In the genomic region with DNA sequence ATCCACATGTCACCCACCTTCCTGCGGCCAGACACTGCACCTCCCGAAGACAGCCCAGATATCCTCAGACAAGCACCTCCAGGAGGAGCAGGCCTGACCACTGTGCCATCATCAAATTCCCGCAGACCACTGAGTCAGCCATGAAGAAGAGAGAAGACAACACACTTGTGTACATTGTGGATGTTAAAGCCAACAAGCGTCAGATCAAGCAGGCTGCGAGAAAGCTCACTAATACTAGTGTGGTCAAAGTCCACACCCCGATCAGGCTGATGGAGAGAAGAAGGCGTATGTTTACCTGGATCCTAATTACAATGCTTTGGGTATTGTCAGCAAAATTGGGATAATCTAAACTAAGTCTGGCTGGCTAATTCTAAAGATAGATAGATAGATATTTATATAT, we compare ENCODE assay signal across 1 cellular context.
TF ChIP-seq lines count a peak whose summit lies in the region.

No MANE protein-coding gene starts in this region.

TF ChIP-seq in HepG2, 621 proteins besides CTCF, POLR2A, EP300 and RAD21 (continued from another document):
- TF ChIP-seq, protein P1, sequence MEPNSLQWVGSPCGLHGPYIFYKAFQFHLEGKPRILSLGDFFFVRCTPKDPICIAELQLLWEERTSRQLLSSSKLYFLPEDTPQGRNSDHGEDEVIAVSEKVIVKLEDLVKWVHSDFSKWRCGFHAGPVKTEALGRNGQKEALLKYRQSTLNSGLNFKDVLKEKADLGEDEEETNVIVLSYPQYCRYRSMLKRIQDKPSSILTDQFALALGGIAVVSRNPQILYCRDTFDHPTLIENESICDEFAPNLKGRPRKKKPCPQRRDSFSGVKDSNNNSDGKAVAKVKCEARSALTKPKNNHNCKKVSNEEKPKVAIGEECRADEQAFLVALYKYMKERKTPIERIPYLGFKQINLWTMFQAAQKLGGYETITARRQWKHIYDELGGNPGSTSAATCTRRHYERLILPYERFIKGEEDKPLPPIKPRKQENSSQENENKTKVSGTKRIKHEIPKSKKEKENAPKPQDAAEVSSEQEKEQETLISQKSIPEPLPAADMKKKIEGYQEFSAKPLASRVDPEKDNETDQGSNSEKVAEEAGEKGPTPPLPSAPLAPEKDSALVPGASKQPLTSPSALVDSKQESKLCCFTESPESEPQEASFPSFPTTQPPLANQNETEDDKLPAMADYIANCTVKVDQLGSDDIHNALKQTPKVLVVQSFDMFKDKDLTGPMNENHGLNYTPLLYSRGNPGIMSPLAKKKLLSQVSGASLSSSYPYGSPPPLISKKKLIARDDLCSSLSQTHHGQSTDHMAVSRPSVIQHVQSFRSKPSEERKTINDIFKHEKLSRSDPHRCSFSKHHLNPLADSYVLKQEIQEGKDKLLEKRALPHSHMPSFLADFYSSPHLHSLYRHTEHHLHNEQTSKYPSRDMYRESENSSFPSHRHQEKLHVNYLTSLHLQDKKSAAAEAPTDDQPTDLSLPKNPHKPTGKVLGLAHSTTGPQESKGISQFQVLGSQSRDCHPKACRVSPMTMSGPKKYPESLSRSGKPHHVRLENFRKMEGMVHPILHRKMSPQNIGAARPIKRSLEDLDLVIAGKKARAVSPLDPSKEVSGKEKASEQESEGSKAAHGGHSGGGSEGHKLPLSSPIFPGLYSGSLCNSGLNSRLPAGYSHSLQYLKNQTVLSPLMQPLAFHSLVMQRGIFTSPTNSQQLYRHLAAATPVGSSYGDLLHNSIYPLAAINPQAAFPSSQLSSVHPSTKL (CRISPR knock-in tag; IDR thresholded peaks at IDR 0.05): peak; percentile 19; the same call in 1 of the 2 replicates
- TF ChIP-seq MAFK (conservative IDR thresholded peaks at IDR 0.05 in 1 of 2, IDR thresholded peaks at IDR 0.05 in 1 of 2; ENCODE audit: low read length in 2 of 2): peak in 1 of 2 experiments; percentile 26; a peak in 2 of 4 replicates
- TF ChIP-seq, protein P2, sequence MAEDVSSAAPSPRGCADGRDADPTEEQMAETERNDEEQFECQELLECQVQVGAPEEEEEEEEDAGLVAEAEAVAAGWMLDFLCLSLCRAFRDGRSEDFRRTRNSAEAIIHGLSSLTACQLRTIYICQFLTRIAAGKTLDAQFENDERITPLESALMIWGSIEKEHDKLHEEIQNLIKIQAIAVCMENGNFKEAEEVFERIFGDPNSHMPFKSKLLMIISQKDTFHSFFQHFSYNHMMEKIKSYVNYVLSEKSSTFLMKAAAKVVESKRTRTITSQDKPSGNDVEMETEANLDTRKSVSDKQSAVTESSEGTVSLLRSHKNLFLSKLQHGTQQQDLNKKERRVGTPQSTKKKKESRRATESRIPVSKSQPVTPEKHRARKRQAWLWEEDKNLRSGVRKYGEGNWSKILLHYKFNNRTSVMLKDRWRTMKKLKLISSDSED (CRISPR knock-in tag; IDR thresholded peaks at IDR 0.05): no peak
- no peak for TF ChIP-seq SOX13 (IDR thresholded peaks at IDR 0.05)
- TF ChIP-seq SOX13 (CRISPR knock-in tag; conservative IDR thresholded peaks at IDR 0.05 in 1 of 2, IDR thresholded peaks at IDR 0.05 in 1 of 2): peak in 1 of 2 experiments; percentile 42; a peak in 1 of 4 replicates
- TF ChIP-seq HNF4A (CRISPR knock-in tag; IDR thresholded peaks at IDR 0.05): peak; percentile 66
- no peak for TF ChIP-seq ELF1 (CRISPR knock-in tag; IDR thresholded peaks at IDR 0.05)
- TF ChIP-seq HNF4G (IDR thresholded peaks at IDR 0.05; ENCODE audit: borderline replicate concordance, low read depth, low read length): 0 out of 2 replicates have a peak, but pooled peaks have one; percentile 13
- no peak for TF ChIP-seq HNF4G (CRISPR knock-in tag; IDR thresholded peaks at IDR 0.05; ENCODE audit: borderline replicate concordance, low read depth)
- no peak for TF ChIP-seq SMYD3 (CRISPR knock-in tag; IDR thresholded peaks at IDR 0.05)
- no peak for TF ChIP-seq ZNF670 (CRISPR knock-in tag; IDR thresholded peaks at IDR 0.05; ENCODE audit: borderline replicate concordance)
- no peak for TF ChIP-seq FOXP1 (IDR thresholded peaks at IDR 0.05)
- peak; percentile 43; the same call in 1 of the 2 replicates for TF ChIP-seq FOXP1 (CRISPR knock-in tag; IDR thresholded peaks at IDR 0.05)
- TF ChIP-seq, protein P3, sequence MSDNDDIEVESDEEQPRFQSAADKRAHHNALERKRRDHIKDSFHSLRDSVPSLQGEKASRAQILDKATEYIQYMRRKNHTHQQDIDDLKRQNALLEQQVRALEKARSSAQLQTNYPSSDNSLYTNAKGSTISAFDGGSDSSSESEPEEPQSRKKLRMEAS (IDR thresholded peaks at IDR 0.05): no peak
- no peak for TF ChIP-seq MLLT10 (CRISPR knock-in tag; IDR thresholded peaks at IDR 0.05)
- TF ChIP-seq FOXA1 (IDR thresholded peaks at IDR 0.05): no peak
- peak; percentile 41; the same call in 1 of the 2 replicates for TF ChIP-seq FOXA1 (CRISPR knock-in tag; IDR thresholded peaks at IDR 0.05)
- TF ChIP-seq, protein P4, sequence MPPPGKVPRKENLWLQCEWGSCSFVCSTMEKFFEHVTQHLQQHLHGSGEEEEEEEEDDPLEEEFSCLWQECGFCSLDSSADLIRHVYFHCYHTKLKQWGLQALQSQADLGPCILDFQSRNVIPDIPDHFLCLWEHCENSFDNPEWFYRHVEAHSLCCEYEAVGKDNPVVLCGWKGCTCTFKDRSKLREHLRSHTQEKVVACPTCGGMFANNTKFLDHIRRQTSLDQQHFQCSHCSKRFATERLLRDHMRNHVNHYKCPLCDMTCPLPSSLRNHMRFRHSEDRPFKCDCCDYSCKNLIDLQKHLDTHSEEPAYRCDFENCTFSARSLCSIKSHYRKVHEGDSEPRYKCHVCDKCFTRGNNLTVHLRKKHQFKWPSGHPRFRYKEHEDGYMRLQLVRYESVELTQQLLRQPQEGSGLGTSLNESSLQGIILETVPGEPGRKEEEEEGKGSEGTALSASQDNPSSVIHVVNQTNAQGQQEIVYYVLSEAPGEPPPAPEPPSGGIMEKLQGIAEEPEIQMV (CRISPR knock-in tag; IDR thresholded peaks at IDR 0.05; ENCODE audit: low read depth): no peak
- TF ChIP-seq HOXA3 (CRISPR knock-in tag; IDR thresholded peaks at IDR 0.05): no peak
- TF ChIP-seq, protein P5, sequence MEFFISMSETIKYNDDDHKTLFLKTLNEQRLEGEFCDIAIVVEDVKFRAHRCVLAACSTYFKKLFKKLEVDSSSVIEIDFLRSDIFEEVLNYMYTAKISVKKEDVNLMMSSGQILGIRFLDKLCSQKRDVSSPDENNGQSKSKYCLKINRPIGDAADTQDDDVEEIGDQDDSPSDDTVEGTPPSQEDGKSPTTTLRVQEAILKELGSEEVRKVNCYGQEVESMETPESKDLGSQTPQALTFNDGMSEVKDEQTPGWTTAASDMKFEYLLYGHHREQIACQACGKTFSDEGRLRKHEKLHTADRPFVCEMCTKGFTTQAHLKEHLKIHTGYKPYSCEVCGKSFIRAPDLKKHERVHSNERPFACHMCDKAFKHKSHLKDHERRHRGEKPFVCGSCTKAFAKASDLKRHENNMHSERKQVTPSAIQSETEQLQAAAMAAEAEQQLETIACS (CRISPR knock-in tag; IDR thresholded peaks at IDR 0.05): no peak
- 0 out of 2 replicates have a peak, but pooled peaks have one; percentile 41 for TF ChIP-seq MAFF (IDR thresholded peaks at IDR 0.05; ENCODE audit: low read depth, low read length)
- TF ChIP-seq FOSL2 (CRISPR knock-in tag; IDR thresholded peaks at IDR 0.05): peak; percentile 43; the same call in 1 of the 2 replicates
TF ChIP-seq in HepG2: peak in this region for 10.
